In genomic region chr17:15957206-15957605, GRCh38 we compare ENCODE assay signal across 1 cellular context.
TF ChIP-seq lines count a peak whose summit lies in the region.

No MANE protein-coding gene starts in this region.

TF ChIP-seq in K562, 482 proteins besides CTCF, POLR2A, EP300 and RAD21 (continues in another document):
- TF ChIP-seq GATAD2B (IDR thresholded peaks at IDR 0.05; ENCODE audit: borderline replicate concordance) (no peak), DMBX1 (CRISPR knock-in tag; IDR thresholded peaks at IDR 0.05; ENCODE audit: borderline replicate concordance) (no peak), ZNF316 (IDR thresholded peaks at IDR 0.05) (peak; percentile 65), ZNF395 (CRISPR knock-in tag; IDR thresholded peaks at IDR 0.05) (no peak), ESRRB (CRISPR knock-in tag; IDR thresholded peaks at IDR 0.05; ENCODE audit: borderline replicate concordance) (no peak), E2F1 (CRISPR knock-in tag; IDR thresholded peaks at IDR 0.05) (no peak), TAF7 (tag; IDR thresholded peaks at IDR 0.05) (no peak), POLR2B (IDR thresholded peaks at IDR 0.05; ENCODE audit: low read depth, partially characterized antibody) (no peak), SNIP1 (IDR thresholded peaks at IDR 0.05; ENCODE audit: low read depth) (no peak), STAT5A (IDR thresholded peaks at IDR 0.05; ENCODE audit: borderline replicate concordance, low read length) (no peak), ATF1 (CRISPR knock-in tag; IDR thresholded peaks at IDR 0.05) (no peak), ATF1 (tag; IDR thresholded peaks at IDR 0.05) (0 out of 2 replicates have a peak, but pooled peaks have one; percentile 9), ZNF76 (CRISPR knock-in tag; IDR thresholded peaks at IDR 0.05; ENCODE audit: borderline replicate concordance) (no peak), ZFP30 (CRISPR knock-in tag; IDR thresholded peaks at IDR 0.05; ENCODE audit: borderline replicate concordance) (no peak), ZNF449 (CRISPR knock-in tag; IDR thresholded peaks at IDR 0.05) (no peak), ARID3B (CRISPR knock-in tag; IDR thresholded peaks at IDR 0.05; ENCODE audit: borderline replicate concordance) (no peak), GMEB1 (CRISPR knock-in tag; IDR thresholded peaks at IDR 0.05) (no peak), MBD2 (IDR thresholded peaks at IDR 0.05; ENCODE audit: borderline replicate concordance, low read depth) (no peak), BCLAF1 (IDR thresholded peaks at IDR 0.05; ENCODE audit: borderline replicate concordance in 1 of 2, control insufficient read depth in 1 of 2, low read depth in 2 of 2, low read length in 1 of 2) (no peak), MGA (IDR thresholded peaks at IDR 0.05) (no peak), ZBTB43 (CRISPR knock-in tag; IDR thresholded peaks at IDR 0.05) (no peak), THRA (IDR thresholded peaks at IDR 0.05) (no peak), MAFF (IDR thresholded peaks at IDR 0.05; ENCODE audit: low read length) (peak; percentile 54; the same call in 1 of the 2 replicates), ZFP91 (CRISPR knock-in tag; IDR thresholded peaks at IDR 0.05) (no peak), ZNF311 (CRISPR knock-in tag; IDR thresholded peaks at IDR 0.05) (no peak)
